8 cellular contexts compared by ENCODE assay signal in genomic region chr12:57474862-57475261, GRCh38. TPM values are rescaled to one million over a fixed set of nuclear protein-coding genes. Genes with fewer than 3 reads are reported as not detected.
DNase-seq lines count a peak whose midpoint lies in the region; ATAC-seq and TF ChIP-seq lines count a peak whose summit lies in the region.
"Had no signal": no experiment of that assay in that cellular context is flagged by ENCODE, and none has a peak within 500 bp of the region (broad histone marks: within the 10 kb centered on the region; RNA-seq: fewer than 3 reads in every experiment).

No MANE protein-coding gene starts in this region.

- no CpG with 5 or more reads among the region's 7 CpGs for WGBS in IMR-90 (ENCODE audit: extremely low coverage in 2 of 2, insufficient read length in 1 of 2), 2 experiments

- H4K5ac ChIP-seq in IMR-90 (ENCODE audit: low read depth, low read length): no peak overlapping the region

- no peak overlapping the region for H3K23ac ChIP-seq in IMR-90 (ENCODE audit: low read depth, low read length)

- H3K4ac ChIP-seq in IMR-90 (ENCODE audit: low read depth, low read length): no peak overlapping the region

- no peak for TF ChIP-seq RAD21 in IMR-90 (IDR thresholded peaks at IDR 0.05; ENCODE audit: low read length)

- H3K9me1 ChIP-seq in IMR-90 (ENCODE audit: insufficient read depth, low read length): no peaks in the 10 kb centered on the region

- H3K9me3 Mint-ChIP-seq in activated CD8-positive, alpha-beta T cell treated with anti-CD3 and anti-CD28 coated beads, Interleukin-2, amount 10 ng/mL, durations not matched to agents 7 days and 5 days (ENCODE audit: insufficient read depth): no peaks in the 10 kb centered on the region
- no peaks in the 10 kb centered on the region for H3K9me3 Mint-ChIP-seq in natural killer cell

- dilution Hi-C loops in IMR-90 (cut with HindIII; ENCODE audit: low sequenced_read_pairs, unreplicated experiment): no loop called here

- no peak for TF ChIP-seq POLR2A in IMR-90 (IDR thresholded peaks at IDR 0.05; ENCODE audit: low read depth, low read length)

- no peak overlapping the region for H4K91ac ChIP-seq in IMR-90 (ENCODE audit: insufficient read depth, low read depth, low read length)

- H2BK20ac ChIP-seq in IMR-90 (ENCODE audit: low read depth, low read length): no peak overlapping the region

- no peaks in the 10 kb centered on the region for H3K79me1 ChIP-seq in IMR-90 (ENCODE audit: low read depth in 1 of 2, low read length in 2 of 2)

- peak overlapping the region; percentile 48 for H3K4me3 Mint-ChIP-seq in activated CD8-positive, alpha-beta T cell treated with anti-CD3 and anti-CD28 coated beads, Interleukin-2, amount 10 ng/mL, durations not matched to agents 7 days and 5 days
- H3K4me3 Mint-ChIP-seq in natural killer cell: peak overlapping the region; percentile 78

- H3K4me1 Mint-ChIP-seq in activated CD8-positive, alpha-beta T cell treated with anti-CD3 and anti-CD28 coated beads, Interleukin-2, amount 10 ng/mL, durations not matched to agents 7 days and 5 days (ENCODE audit: low read depth): peaks cover 69% of the 10 kb centered on the region
- H3K4me1 Mint-ChIP-seq in natural killer cell: peaks cover 71 to 92% of the 10 kb centered on the region in 2 donors

- no peak overlapping the region for H2BK15ac ChIP-seq in IMR-90 (ENCODE audit: low read depth, low read length)

- no peaks in the 10 kb centered on the region for H3K36me3 ChIP-seq in IMR-90 (ENCODE audit: control insufficient read depth, insufficient read depth, low read length)

- H3K9me3 ChIP-seq in IMR-90 (ENCODE audit: control insufficient read depth, insufficient read depth, low read length): no peaks in the 10 kb centered on the region; the same call in 1 of the 2 replicates

- no peak overlapping the region for H3K18ac ChIP-seq in IMR-90 (ENCODE audit: low read depth, low read length)

- intact Hi-C loops in IMR-90 (cut with micrococcal nuclease) (no loop called here), natural killer cell (cut with micrococcal nuclease) (loop anchor here (5.0 kb wide), 2 partner anchors 147 to 267 kb away; no protein-coding TSS in a partner anchor)

- POLR2A ChIA-PET in IMR-90 (lab: Charles Lee; ENCODE audit: unreplicated experiment): no interaction called here
- POLR2A ChIA-PET in activated CD8-positive, alpha-beta T cell treated with anti-CD3 and anti-CD28 coated beads, Interleukin-2, amount 10 ng/mL, durations not matched to agents 7 days and 5 days (lab: Charles Lee): interaction anchor here (1.1 to 8.0 kb wide), 3 partner anchors 9 to 45 kb away, joined by 3 to 74 read pairs (median 6); partner anchors contain the start of genes DDIT3 and GLI1

- no TSS peak for BruUV-seq in IMR-90 (replicated peaks; lab: Mats Ljungman, UMichigan)

- peak overlapping the region; percentile 39 for H2AFZ ChIP-seq in IMR-90 (replicated peaks; ENCODE audit: low read length, poor library complexity)

- no peak overlapping the region for H3K27ac ChIP-seq in IMR-90 (ENCODE audit: insufficient read depth, low read length)

- peaks cover 74% of the 10 kb centered on the region for H3K36me3 Mint-ChIP-seq in activated CD8-positive, alpha-beta T cell treated with anti-CD3 and anti-CD28 coated beads, Interleukin-2, amount 10 ng/mL, durations not matched to agents 7 days and 5 days (ENCODE audit: low read depth)
- peaks cover 19% of the 10 kb centered on the region for H3K36me3 Mint-ChIP-seq in natural killer cell

- H2BK120ac ChIP-seq in IMR-90 (ENCODE audit: low read depth, low read length): no peak overlapping the region

- ATAC-seq in IMR-90 (ENCODE audit: low read depth) (no peak), natural killer cell (no peak)
- no peak for ATAC-seq in activated CD8-positive, alpha-beta T cell treated with anti-CD3 and anti-CD28 coated beads, Interleukin-2, amount 10 ng/mL, durations not matched to agents 7 days and 5 days

- TF ChIP-seq CTCF in IMR-90 (conservative IDR thresholded peaks at IDR 0.05; ENCODE audit: low read depth, low read length) (no peak), natural killer cell (IDR thresholded peaks at IDR 0.05) (no peak)

- H2AK9ac ChIP-seq in IMR-90 (replicated peaks; ENCODE audit: low read depth, low read length, poor library complexity): no peak overlapping the region

- in situ Hi-C loops in IMR-90 (cut with MboI; ENCODE audit: low sequenced_read_pairs): no loop called here

- no peak overlapping the region for H3K4me2 ChIP-seq in IMR-90 (ENCODE audit: low read depth, low read length)

- 0 out of 2 replicates have a peak, but pooled peaks cover 3% of the 10 kb centered on the region for H3K4me1 ChIP-seq in IMR-90 (ENCODE audit: control insufficient read depth, insufficient read depth, low read length)

- H3K56ac ChIP-seq in IMR-90 (ENCODE audit: extremely low read depth, insufficient read depth, low read length): no peak overlapping the region

- H4K20me1 ChIP-seq in IMR-90 (ENCODE audit: insufficient read depth, low read length): no peaks in the 10 kb centered on the region

- no peak overlapping the region for H2BK5ac ChIP-seq in IMR-90 (ENCODE audit: low read depth, low read length, poor library complexity, severe bottlenecking)

- no peak overlapping the region for H3K4me3 ChIP-seq in IMR-90 (ENCODE audit: insufficient read depth, low read depth, low read length)

- no peak overlapping the region for H2AK5ac ChIP-seq in IMR-90 (ENCODE audit: low read depth, low read length)

- no peak overlapping the region for H3K9ac ChIP-seq in IMR-90 (ENCODE audit: low read depth, low read length)

- CTCF ChIA-PET in IMR-90 (lab: Yijun Ruan, JAX): interaction anchor here (1.1 to 1.9 kb wide), 4 partner anchors 12 to 20 kb away, joined by 3 to 8 read pairs (median 4); partner anchors contain the start of genes GLI1 and INHBE
- CTCF ChIA-PET in activated CD8-positive, alpha-beta T cell treated with anti-CD3 and anti-CD28 coated beads, Interleukin-2, amount 10 ng/mL, durations not matched to agents 7 days and 5 days (lab: Charles Lee): interaction anchor here (4.1 to 4.6 kb wide), 2 partner anchors 12 to 16 kb away, joined by 24 to 48 read pairs; partner anchors contain the start of gene GLI1

- peak overlapping the region; percentile 14 for H3K27ac Mint-ChIP-seq in activated CD8-positive, alpha-beta T cell treated with anti-CD3 and anti-CD28 coated beads, Interleukin-2, amount 10 ng/mL, durations not matched to agents 7 days and 5 days
- H3K27ac Mint-ChIP-seq in natural killer cell: peak overlapping the region; percentile 83 to 90

- H4K8ac ChIP-seq in IMR-90 (ENCODE audit: low read depth in 2 of 2, low read length in 2 of 2): no peak overlapping the region

- no peak overlapping the region for H3K14ac ChIP-seq in IMR-90 (replicated peaks; ENCODE audit: low read depth, low read length)

- peaks cover 57% of the 10 kb centered on the region for H3K27me3 ChIP-seq in IMR-90 (ENCODE audit: control insufficient read depth, insufficient read depth, low read length)

- H3K27me3 Mint-ChIP-seq in activated CD8-positive, alpha-beta T cell treated with anti-CD3 and anti-CD28 coated beads, Interleukin-2, amount 10 ng/mL, durations not matched to agents 7 days and 5 days (ENCODE audit: low read depth): no peaks in the 10 kb centered on the region
- no peaks in the 10 kb centered on the region for H3K27me3 Mint-ChIP-seq in natural killer cell (ENCODE audit: low read depth in 2 of 2)

- DNase-seq in IMR-90: no peak
- DNase-seq in activated CD8-positive, alpha-beta T cell treated with anti-CD3 and anti-CD28 coated beads, Interleukin-2, amount 10 ng/mL, durations not matched to agents 7 days and 5 days: no peak
- DNase-seq in natural killer cell: no peak
- no peak for DNase-seq in SKM-1 treated with dmso at 0.1 percent for 144 hours (lab: John Stamatoyannopoulos, UW; ENCODE audit: unreplicated experiment)
- no peak for DNase-seq in DMS153 (lab: John Stamatoyannopoulos, UW)
- DNase-seq: NCI-H2081 had no signal

RNA-seq across cellular contexts. Expression of gene ARHGAP9, which starts 4.8 kb away (rescaled TPM):
- total RNA-seq in IMR-90 (2012; rRNA removed) (0.18 and 0.28 TPM in 2 replicates), natural killer cell (1,000 to 10,000 TPM in 2 of 3 donors, 100 to 1,000 TPM in 1; 558 to 1,091 (median 1,015) TPM)
- polyA plus RNA-seq in IMR-90 (2012; rRNA removed): 0.65 and 0.79 TPM in 2 replicates
- polyA plus RNA-seq in IMR-90 (2012; cell fraction: cytosol; rRNA removed): 0.76 and 0.86 TPM in 2 replicates
- polyA plus RNA-seq in IMR-90 (2012; cell fraction: nucleus; rRNA removed; ENCODE audit: low replicate concordance): 2.3 and 4.4 TPM in 2 replicates
- 100 to 1,000 TPM; 243 to 248 TPM for total RNA-seq in activated CD8-positive, alpha-beta T cell treated with anti-CD3 and anti-CD28 coated beads, Interleukin-2, amount 10 ng/mL, durations not matched to agents 7 days and 5 days

RNA-seq across cellular contexts. Expression of gene MARS1, which starts 13.0 kb away (rescaled TPM):
- total RNA-seq in IMR-90 (2012; rRNA removed): 127 and 156 TPM in 2 replicates
- 164 and 167 TPM in 2 replicates for polyA plus RNA-seq in IMR-90 (2012; rRNA removed)
- 104 and 139 TPM in 2 replicates for polyA plus RNA-seq in IMR-90 (2012; cell fraction: cytosol; rRNA removed)
- 508 and 675 TPM in 2 replicates for polyA plus RNA-seq in IMR-90 (2012; cell fraction: nucleus; rRNA removed; ENCODE audit: low replicate concordance)
- 100 to 1,000 TPM; 275 to 291 TPM for total RNA-seq in activated CD8-positive, alpha-beta T cell treated with anti-CD3 and anti-CD28 coated beads, Interleukin-2, amount 10 ng/mL, durations not matched to agents 7 days and 5 days
- total RNA-seq in natural killer cell: 100 to 1,000 TPM; 200 to 237 (median 218) TPM

RNA-seq across cellular contexts. Expression of gene GLI1, which starts 15.3 kb away (rescaled TPM):
- 1.3 and 1.4 TPM in 2 replicates for total RNA-seq in IMR-90 (2012; rRNA removed)
- polyA plus RNA-seq in IMR-90 (2012; rRNA removed): 3.6 and 3.8 TPM in 2 replicates
- polyA plus RNA-seq in IMR-90 (2012; cell fraction: cytosol; rRNA removed): 0.88 and 2.6 TPM in 2 replicates
- 22.0 and 29.2 TPM in 2 replicates for polyA plus RNA-seq in IMR-90 (2012; cell fraction: nucleus; rRNA removed; ENCODE audit: low replicate concordance)
- 1 to 10 TPM in 1 of 2 experiments, under 1 TPM in 1; 0.68 to 1.9 TPM for total RNA-seq in activated CD8-positive, alpha-beta T cell treated with anti-CD3 and anti-CD28 coated beads, Interleukin-2, amount 10 ng/mL, durations not matched to agents 7 days and 5 days
- total RNA-seq in natural killer cell: 1 to 10 TPM in 1 of 3 donors, under 1 TPM in 2; 0.50 to 1.4 (median 0.99) TPM

RNA-seq across cellular contexts. Expression of gene INHBE, which starts 19.8 kb away (rescaled TPM):
- total RNA-seq in IMR-90 (2012; rRNA removed) (0.56 and 0.90 TPM in 2 replicates), natural killer cell (not detected)
- polyA plus RNA-seq in IMR-90 (2012; rRNA removed): 1.2 and 1.7 TPM in 2 replicates
- polyA plus RNA-seq in IMR-90 (2012; cell fraction: cytosol; rRNA removed): 1.1 and 3.8 TPM in 2 replicates
- 1.0 and 1.4 TPM in 2 replicates for polyA plus RNA-seq in IMR-90 (2012; cell fraction: nucleus; rRNA removed; ENCODE audit: low replicate concordance)
- not detected for total RNA-seq in activated CD8-positive, alpha-beta T cell treated with anti-CD3 and anti-CD28 coated beads, Interleukin-2, amount 10 ng/mL, durations not matched to agents 7 days and 5 days
- polyA plus RNA-seq: adipose tissue had no signal

RNA-seq across cellular contexts. Expression of gene INHBC, which starts 40.3 kb away (rescaled TPM):
- total RNA-seq in IMR-90 (2012; rRNA removed) (not detected in 2 replicates), natural killer cell (under 1 TPM; 0.18 to 0.35 (median 0.31) TPM)
- 0.06 and 0.09 TPM in 2 replicates for polyA plus RNA-seq in IMR-90 (2012; rRNA removed)
- 0.02 and 0.03 TPM in 2 replicates for polyA plus RNA-seq in IMR-90 (2012; cell fraction: cytosol; rRNA removed)
- 0.08 and 0.10 TPM in 2 replicates for polyA plus RNA-seq in IMR-90 (2012; cell fraction: nucleus; rRNA removed; ENCODE audit: low replicate concordance)
- total RNA-seq in activated CD8-positive, alpha-beta T cell treated with anti-CD3 and anti-CD28 coated beads, Interleukin-2, amount 10 ng/mL, durations not matched to agents 7 days and 5 days: not detected
- total RNA-seq: fibroblast of villous mesenchyme had no signal

Comparison
In these comparisons a context has a peak if more than half of its experiments do, and no peak if none do; other contexts are left out.
1. RNA of gene ARHGAP9, which starts 4.8 kb away (total RNA-seq): 558 to 1,091 TPM in natural killer cell and 243 to 248 TPM in activated CD8-positive, alpha-beta T cell treated with anti-CD3 and anti-CD28 coated beads, Interleukin-2, amount 10 ng/mL, durations not matched to agents 7 days and 5 days; 0.18 to 0.28 TPM in IMR-90; every median in the first group is over 100 times any median in the second.